ENCODE assay signal across 1 cellular context in genomic region chr12:2812290-2813213, GRCh38.
TF ChIP-seq lines count a peak whose summit lies in the region.

Gene ITFG2 (plus strand): TSS chr12:2812668. CDS start chr12:2812761, 93 bp downstream.

TF ChIP-seq in HepG2, 621 proteins besides CTCF, POLR2A, EP300 and RAD21 (continued from another document and continues in another):
- TF ChIP-seq MTF1 (CRISPR knock-in tag; IDR thresholded peaks at IDR 0.05) (peak; percentile 45; the same call in 1 of the 2 replicates), SUZ12 (IDR thresholded peaks at IDR 0.05; ENCODE audit: low read depth, low read length) (no peak), ZNF224 (CRISPR knock-in tag; IDR thresholded peaks at IDR 0.05) (no peak), ZBTB4 (CRISPR knock-in tag; IDR thresholded peaks at IDR 0.05; ENCODE audit: borderline replicate concordance) (no peak), BORCS8-MEF2B (CRISPR knock-in tag; IDR thresholded peaks at IDR 0.05) (peak; percentile 91; the same call in 1 of the 2 replicates), TOPORS (CRISPR knock-in tag; IDR thresholded peaks at IDR 0.05) (peak; percentile 86; the same call in 1 of the 2 replicates), ZBTB34 (CRISPR knock-in tag; IDR thresholded peaks at IDR 0.05) (no peak; the same call in 1 of the 2 replicates), RBM39 (IDR thresholded peaks at IDR 0.05; ENCODE audit: low read depth, low read length, poor library complexity, severe bottlenecking) (peak; percentile 99), PRPF4 (IDR thresholded peaks at IDR 0.05; ENCODE audit: low read depth, low read length, poor library complexity, severe bottlenecking) (peak; percentile 95), ZNF503 (CRISPR knock-in tag; IDR thresholded peaks at IDR 0.05) (peak; percentile 88), ZNF501 (CRISPR knock-in tag; IDR thresholded peaks at IDR 0.05) (peak; percentile 94), ZNF780A (CRISPR knock-in tag; IDR thresholded peaks at IDR 0.05) (no peak), CREBL2 (CRISPR knock-in tag; IDR thresholded peaks at IDR 0.05; ENCODE audit: borderline replicate concordance) (peak; percentile 47; the same call in 1 of the 2 replicates), ZBTB46 (CRISPR knock-in tag; IDR thresholded peaks at IDR 0.05; ENCODE audit: borderline replicate concordance) (no peak; the same call in 1 of the 2 replicates), GPN1 (CRISPR knock-in tag; IDR thresholded peaks at IDR 0.05; ENCODE audit: borderline replicate concordance) (0 out of 2 replicates have a peak, but pooled peaks have one; percentile 40), ZNF652 (CRISPR knock-in tag; IDR thresholded peaks at IDR 0.05; ENCODE audit: borderline replicate concordance, low read depth) (no peak), PPARG (CRISPR knock-in tag; conservative IDR thresholded peaks at IDR 0.05) (peak; percentile 20; the same call in 1 of the 2 replicates), CBFB (CRISPR knock-in tag; IDR thresholded peaks at IDR 0.05) (peak; percentile 63; the same call in 1 of the 2 replicates), ZNF33A (CRISPR knock-in tag; IDR thresholded peaks at IDR 0.05; ENCODE audit: borderline replicate concordance) (no peak), ZNF772 (CRISPR knock-in tag; IDR thresholded peaks at IDR 0.05) (no peak; the same call in 1 of the 2 replicates), ZUFSP (CRISPR knock-in tag; IDR thresholded peaks at IDR 0.05; ENCODE audit: borderline replicate concordance) (no peak), SIN3A (IDR thresholded peaks at IDR 0.05; ENCODE audit: borderline replicate concordance, low read depth, low read length) (peak; percentile 78), E2F5 (CRISPR knock-in tag; conservative IDR thresholded peaks at IDR 0.05) (peak; percentile 36; the same call in 1 of the 2 replicates), JARID2 (CRISPR knock-in tag; IDR thresholded peaks at IDR 0.05; ENCODE audit: insufficient replicate concordance) (no peak), ZNF441 (CRISPR knock-in tag; IDR thresholded peaks at IDR 0.05; ENCODE audit: borderline replicate concordance) (0 out of 2 replicates have a peak, but pooled peaks have one; percentile 63), HMG20B (CRISPR knock-in tag; conservative IDR thresholded peaks at IDR 0.05) (no peak; the same call in 1 of the 2 replicates), RXRA (CRISPR knock-in tag; IDR thresholded peaks at IDR 0.05) (peak; percentile 89), ERF (CRISPR knock-in tag; IDR thresholded peaks at IDR 0.05) (peak; percentile 76; the same call in 1 of the 2 replicates), ATAD3A (CRISPR knock-in tag; IDR thresholded peaks at IDR 0.05) (0 out of 2 replicates have a peak, but pooled peaks have one; percentile 37), REL (CRISPR knock-in tag; conservative IDR thresholded peaks at IDR 0.05) (0 out of 2 replicates have a peak, but pooled peaks have one; percentile 49), MTA1 (CRISPR knock-in tag; IDR thresholded peaks at IDR 0.05; ENCODE audit: borderline replicate concordance) (peak; percentile 62; the same call in 1 of the 2 replicates), ZBTB21 (CRISPR knock-in tag; IDR thresholded peaks at IDR 0.05) (peak; percentile 90; the same call in 1 of the 2 replicates), ZNF572 (CRISPR knock-in tag; IDR thresholded peaks at IDR 0.05) (peak; percentile 74; the same call in 1 of the 2 replicates), HOXA7 (CRISPR knock-in tag; IDR thresholded peaks at IDR 0.05) (no peak), DMAP1 (CRISPR knock-in tag; IDR thresholded peaks at IDR 0.05) (peak; percentile 100), HIVEP1 (CRISPR knock-in tag; IDR thresholded peaks at IDR 0.05) (peak; percentile 86), ARNTL (CRISPR knock-in tag; IDR thresholded peaks at IDR 0.05) (peak; percentile 86), NCOR1 (IDR thresholded peaks at IDR 0.05; ENCODE audit: borderline replicate concordance, low read length) (peak; percentile 35; the same call in 1 of the 2 replicates), TRIM22 (IDR thresholded peaks at IDR 0.05) (no peak), ZNF230 (CRISPR knock-in tag; IDR thresholded peaks at IDR 0.05) (peak; percentile 96), ZNF556 (CRISPR knock-in tag; IDR thresholded peaks at IDR 0.05; ENCODE audit: borderline replicate concordance) (peak; percentile 96), ZNF282 (IDR thresholded peaks at IDR 0.05; ENCODE audit: partially characterized antibody) (no peak), TP53 (CRISPR knock-in tag; conservative IDR thresholded peaks at IDR 0.05) (peak; percentile 90)
- TF ChIP-seq, protein P1, sequence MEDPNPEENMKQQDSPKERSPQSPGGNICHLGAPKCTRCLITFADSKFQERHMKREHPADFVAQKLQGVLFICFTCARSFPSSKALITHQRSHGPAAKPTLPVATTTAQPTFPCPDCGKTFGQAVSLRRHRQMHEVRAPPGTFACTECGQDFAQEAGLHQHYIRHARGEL (CRISPR knock-in tag; IDR thresholded peaks at IDR 0.05) = no peak
- TF ChIP-seq, protein P2, sequence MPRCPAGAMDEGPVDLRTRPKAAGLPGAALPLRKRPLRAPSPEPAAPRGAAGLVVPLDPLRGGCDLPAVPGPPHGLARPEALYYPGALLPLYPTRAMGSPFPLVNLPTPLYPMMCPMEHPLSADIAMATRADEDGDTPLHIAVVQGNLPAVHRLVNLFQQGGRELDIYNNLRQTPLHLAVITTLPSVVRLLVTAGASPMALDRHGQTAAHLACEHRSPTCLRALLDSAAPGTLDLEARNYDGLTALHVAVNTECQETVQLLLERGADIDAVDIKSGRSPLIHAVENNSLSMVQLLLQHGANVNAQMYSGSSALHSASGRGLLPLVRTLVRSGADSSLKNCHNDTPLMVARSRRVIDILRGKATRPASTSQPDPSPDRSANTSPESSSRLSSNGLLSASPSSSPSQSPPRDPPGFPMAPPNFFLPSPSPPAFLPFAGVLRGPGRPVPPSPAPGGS (CRISPR knock-in tag; IDR thresholded peaks at IDR 0.05) = peak; percentile 70; the same call in 1 of the 2 replicates
- TF ChIP-seq, protein P3, sequence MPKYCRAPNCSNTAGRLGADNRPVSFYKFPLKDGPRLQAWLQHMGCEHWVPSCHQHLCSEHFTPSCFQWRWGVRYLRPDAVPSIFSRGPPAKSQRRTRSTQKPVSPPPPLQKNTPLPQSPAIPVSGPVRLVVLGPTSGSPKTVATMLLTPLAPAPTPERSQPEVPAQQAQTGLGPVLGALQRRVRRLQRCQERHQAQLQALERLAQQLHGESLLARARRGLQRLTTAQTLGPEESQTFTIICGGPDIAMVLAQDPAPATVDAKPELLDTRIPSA (CRISPR knock-in tag; IDR thresholded peaks at IDR 0.05; ENCODE audit: borderline replicate concordance) = no peak
- TF ChIP-seq, protein P4, sequence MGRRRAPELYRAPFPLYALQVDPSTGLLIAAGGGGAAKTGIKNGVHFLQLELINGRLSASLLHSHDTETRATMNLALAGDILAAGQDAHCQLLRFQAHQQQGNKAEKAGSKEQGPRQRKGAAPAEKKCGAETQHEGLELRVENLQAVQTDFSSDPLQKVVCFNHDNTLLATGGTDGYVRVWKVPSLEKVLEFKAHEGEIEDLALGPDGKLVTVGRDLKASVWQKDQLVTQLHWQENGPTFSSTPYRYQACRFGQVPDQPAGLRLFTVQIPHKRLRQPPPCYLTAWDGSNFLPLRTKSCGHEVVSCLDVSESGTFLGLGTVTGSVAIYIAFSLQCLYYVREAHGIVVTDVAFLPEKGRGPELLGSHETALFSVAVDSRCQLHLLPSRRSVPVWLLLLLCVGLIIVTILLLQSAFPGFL (CRISPR knock-in tag; IDR thresholded peaks at IDR 0.05) = no peak
